16 cellular contexts compared by ENCODE assay signal in the genomic region with DNA sequence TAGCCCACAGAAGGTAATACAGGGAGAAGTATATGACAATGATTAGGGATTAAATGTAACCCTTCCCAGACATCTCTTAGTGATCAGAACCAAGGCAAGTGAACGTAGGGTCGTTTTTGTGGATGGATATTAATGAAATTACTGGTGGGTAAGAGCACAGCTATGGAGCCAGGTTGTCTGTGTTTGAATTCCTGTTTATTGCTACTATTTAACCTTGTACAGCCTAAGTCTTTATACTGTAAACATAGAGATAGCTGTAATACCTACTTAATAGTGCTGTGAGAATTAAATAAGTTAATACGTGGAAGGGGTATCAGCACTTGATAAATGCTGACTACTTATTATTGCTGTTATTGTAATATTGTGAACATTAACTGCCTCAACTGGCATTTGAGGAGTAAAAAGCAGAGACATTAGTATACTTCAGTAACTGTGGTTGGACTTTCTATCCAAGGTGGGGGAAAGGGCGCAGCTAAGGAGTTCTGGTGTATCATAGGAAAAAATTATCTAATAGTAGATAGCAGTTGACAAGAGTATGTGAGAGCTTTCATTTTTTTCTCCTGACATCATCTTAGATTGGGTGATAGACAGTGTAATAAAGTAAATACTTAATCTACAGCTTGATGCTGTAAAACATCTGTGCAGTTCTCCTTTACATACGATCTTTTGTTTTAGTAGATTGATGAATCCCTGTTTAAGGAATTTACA.
DNase-seq lines count a peak whose midpoint lies in the region; ATAC-seq and TF ChIP-seq lines count a peak whose summit lies in the region.
"Had no signal": no experiment of that assay in that cellular context is flagged by ENCODE, and none has a peak within 500 bp of the region (broad histone marks: within the 10 kb centered on the region; RNA-seq: fewer than 3 reads in every experiment).

No MANE protein-coding gene starts in this region.

- H3K4me2 ChIP-seq in fibroblast of lung (ENCODE audit: extremely low read depth, insufficient read depth, low read length) (peak overlapping the region; percentile 76), osteoblast (ENCODE audit: insufficient read depth, low read length) (peak overlapping the region; percentile 14)

- H3K9ac ChIP-seq in fibroblast of lung (ENCODE audit: insufficient read depth, low read length): no peak overlapping the region

- H2AFZ ChIP-seq in fibroblast of lung (ENCODE audit: low read length): no peak overlapping the region
- no peak overlapping the region for H2AFZ ChIP-seq in osteoblast (ENCODE audit: low read length)

- peak overlapping the region; percentile 2 for H3K27ac Mint-ChIP-seq in T-helper 17 cell
- H3K27ac Mint-ChIP-seq: activated T-helper 2 cell treated with anti-CD3 and anti-CD28 coated beads, Interferon-gamma antibody, Interleukin-2, Interleukin-4, amounts not matched to agents 10 μg/mL and 5 μg/mL and 100 μg/mL, durations not matched to agents 14 hours and 24 hours and 36 hours; natural killer cell treated with Interleukin-12 subunit alpha and Interleukin-12 subunit beta and Interleukin-15 and Interleukin-18, amount 100 ng/mL, for 72 hours had no signal

- peaks cover 2% of the 10 kb centered on the region for H3K36me3 Mint-ChIP-seq in T-helper 17 cell (ENCODE audit: low read depth)
- H3K36me3 Mint-ChIP-seq: natural killer cell treated with Interleukin-12 subunit alpha and Interleukin-12 subunit beta and Interleukin-15 and Interleukin-18, amount 100 ng/mL, for 72 hours had no signal

- H3K4me3 Mint-ChIP-seq in T-helper 17 cell: no peak overlapping the region
- H3K4me3 Mint-ChIP-seq: natural killer cell treated with Interleukin-12 subunit alpha and Interleukin-12 subunit beta and Interleukin-15 and Interleukin-18, amount 100 ng/mL, for 72 hours had no signal

- TF ChIP-seq CTCF in fibroblast of lung (conservative IDR thresholded peaks at IDR 0.05 in 1 of 2, IDR thresholded peaks at IDR 0.05 in 1 of 2; ENCODE audit: low read depth in 1 of 2, low read length in 2 of 2) (no peak), osteoblast (IDR thresholded peaks at IDR 0.05; ENCODE audit: extremely low read depth, low read depth, low read length) (no peak)

- H3K27me3 ChIP-seq in fibroblast of lung (ENCODE audit: control insufficient read depth, insufficient read depth, low read length) (no peaks in the 10 kb centered on the region), osteoblast (ENCODE audit: insufficient read depth, low read length) (no peaks in the 10 kb centered on the region)

- no peaks in the 10 kb centered on the region for H3K27me3 Mint-ChIP-seq in T-helper 17 cell
- H3K27me3 Mint-ChIP-seq: natural killer cell treated with Interleukin-12 subunit alpha and Interleukin-12 subunit beta and Interleukin-15 and Interleukin-18, amount 100 ng/mL, for 72 hours had no signal

- peak overlapping the region; percentile 71 for H3K27ac ChIP-seq in fibroblast of lung (ENCODE audit: insufficient read depth, low read length)
- H3K27ac ChIP-seq in osteoblast (ENCODE audit: low read depth, low read length): peak overlapping the region; percentile 21

- H3K79me2 ChIP-seq in fibroblast of lung (ENCODE audit: control insufficient read depth, insufficient read depth, low read length) (no peaks in the 10 kb centered on the region), osteoblast (ENCODE audit: insufficient read depth, low read length) (peaks cover 6% of the 10 kb centered on the region)

- H3K9me3 ChIP-seq in T-helper 17 cell (ENCODE audit: control insufficient read depth, low read length, poor library complexity, severe bottlenecking) (no peaks in the 10 kb centered on the region), fibroblast of lung (ENCODE audit: control insufficient read depth, insufficient read depth, low read depth, low read length) (no peaks in the 10 kb centered on the region), osteoblast (ENCODE audit: low read depth, low read length) (no peaks in the 10 kb centered on the region)

- H3K4me1 ChIP-seq in fibroblast of lung (ENCODE audit: control insufficient read depth, extremely low read depth, insufficient read depth, low read length) (peaks cover 15% of the 10 kb centered on the region), osteoblast (ENCODE audit: insufficient read depth, low read length) (peaks cover 15% of the 10 kb centered on the region)

- ATAC-seq in T-helper 17 cell: no peak
- ATAC-seq: natural killer cell treated with Interleukin-12 subunit alpha and Interleukin-12 subunit beta and Interleukin-15 and Interleukin-18, amount 100 ng/mL, for 72 hours had no signal

- H3K36me3 ChIP-seq in fibroblast of lung (ENCODE audit: control insufficient read depth, insufficient read depth, low read length) (no peaks in the 10 kb centered on the region), osteoblast (ENCODE audit: insufficient read depth, low read length) (no peaks in the 10 kb centered on the region)

- H3K4me3 ChIP-seq in fibroblast of lung (replicated peaks in 1 of 4; ENCODE audit: control extremely low read depth in 1 of 4, insufficient read depth in 1 of 4, low read depth in 3 of 4, low read length in 4 of 4): no peak overlapping the region
- H3K4me3 ChIP-seq in osteoblast (ENCODE audit: insufficient read depth, low read length): no peak overlapping the region
- H3K4me3 ChIP-seq: lung had no signal

- DNase-seq in ELR (ENCODE audit: low read depth) (peak; percentile 28), T-helper 17 cell (no peak), fibroblast of lung (ENCODE audit: low read depth in 2 of 2) (peak in 1 of 2 donors; percentile 71), osteoblast (ENCODE audit: insufficient read length, low spot score, missing footprints) (peak; percentile 56), NCI-H526 (lab: John Stamatoyannopoulos, UW) (no peak), AG20443 (ENCODE audit: low spot score) (no peak)
- DNase-seq in activated CD4-positive, alpha-beta T cell treated with anti-CD3 and anti-CD28 coated beads for 48 hours: no peak
- DNase-seq in activated CD4-positive, alpha-beta T cell treated with anti-CD3 and anti-CD28 coated beads for 1 hour: no peak
- DNase-seq: activated CD8-positive, alpha-beta memory T cell treated with anti-CD3 and anti-CD28 coated beads for 24 hours; cortex of kidney; NCI-H2029 treated with DMSO at 0.1 percent for 48 hours; NCI-H524 treated with DMSO at 0.1 percent for 48 hours; substantia nigra had no signal

- H3K4me1 Mint-ChIP-seq in T-helper 17 cell: peaks cover 52% of the 10 kb centered on the region

- H4K20me1 ChIP-seq in fibroblast of lung (ENCODE audit: control insufficient read depth, extremely low read depth, insufficient read depth, low read length) (no peaks in the 10 kb centered on the region), osteoblast (ENCODE audit: insufficient read depth, low read length) (no peaks in the 10 kb centered on the region)

Comparison
In these comparisons a context has a peak if more than half of its experiments do, and no peak if none do; other contexts are left out.
1. DNase-seq: peak in ELR (single experiment) and osteoblast (single experiment); none in T-helper 17 cell (0 of 3), activated CD4-positive, alpha-beta T cell treated with anti-CD3 and anti-CD28 coated beads for 48 hours (single experiment), NCI-H526 (0 of 2), AG20443 (single experiment) and activated CD4-positive, alpha-beta T cell treated with anti-CD3 and anti-CD28 coated beads for 1 hour (single experiment).